ENCODE assay signal across 16 cellular contexts in genomic region chr2:106080955-106081354, GRCh38.
A peak's percentile ranks its signal among the peaks of the same experiment; 100 is the strongest.
DNase-seq lines count a peak whose midpoint lies in the region; ATAC-seq lines count a peak whose summit lies in the region.
"Had no signal": no experiment of that assay in that cellular context is flagged by ENCODE, and none has a peak within 500 bp of the region (broad histone marks: within the 10 kb centered on the region; RNA-seq: fewer than 3 reads in every experiment).

No MANE protein-coding gene starts in this region.

- ATAC-seq in HG02763 (IDR thresholded peaks at IDR 0.05; ENCODE audit: unreplicated experiment) (no peak), HG02840 (IDR thresholded peaks at IDR 0.05; ENCODE audit: low FRiP score, unreplicated experiment) (no peak), HG02938 (IDR thresholded peaks at IDR 0.05; ENCODE audit: unreplicated experiment) (no peak)
- ATAC-seq: A549, GM23338 had no signal

- peak overlapping the region; percentile 60 for H3K27ac Mint-ChIP-seq in activated naive CD4-positive, alpha-beta T cell treated with anti-CD3 and anti-CD28 coated beads, Interleukin-2, amount 50 U/mL, for 24 hours
- H3K27ac Mint-ChIP-seq: GM23338 had no signal

- peak; percentile 26 for DNase-seq in DMS 273 (lab: John Stamatoyannopoulos, UW; ENCODE audit: unreplicated experiment)
- DNase-seq in DMS 273 treated with DMSO at 0.1 percent for 48 hours (lab: John Stamatoyannopoulos, UW): no peak
- DNase-seq in activated naive CD4-positive, alpha-beta T cell (lab: John Stamatoyannopoulos, UW): no peak
- DNase-seq in NCI-H82 treated with DMSO at 0.1 percent for 48 hours (lab: John Stamatoyannopoulos, UW; ENCODE audit: unreplicated experiment): peak; percentile 57
- DNase-seq: AML-193; Caco-2; CD4-positive, alpha-beta T cell; DMS79 treated with DMSO at 0.1 percent for 48 hours; GF-D8; HCEC 1CT had no signal

- peaks cover 69% of the 10 kb centered on the region for H3K4me1 Mint-ChIP-seq in activated naive CD4-positive, alpha-beta T cell treated with anti-CD3 and anti-CD28 coated beads, Interleukin-2, amount 50 U/mL, for 24 hours

- H3K36me3 Mint-ChIP-seq in activated naive CD4-positive, alpha-beta T cell treated with anti-CD3 and anti-CD28 coated beads, Interleukin-2, amount 50 U/mL, for 24 hours: no peaks in the 10 kb centered on the region

- H3K9me3 Mint-ChIP-seq in activated naive CD4-positive, alpha-beta T cell treated with anti-CD3 and anti-CD28 coated beads, Interleukin-2, amount 50 U/mL, for 24 hours: no peaks in the 10 kb centered on the region
- H3K9me3 Mint-ChIP-seq: CD4-positive, alpha-beta T cell; GM23338 had no signal

- no peak overlapping the region for H3K4me3 Mint-ChIP-seq in activated naive CD4-positive, alpha-beta T cell treated with anti-CD3 and anti-CD28 coated beads, Interleukin-2, amount 50 U/mL, for 24 hours
- H3K4me3 Mint-ChIP-seq: CD4-positive, alpha-beta T cell; GM23338 had no signal

- H3K27me3 Mint-ChIP-seq in activated naive CD4-positive, alpha-beta T cell treated with anti-CD3 and anti-CD28 coated beads, Interleukin-2, amount 50 U/mL, for 24 hours: no peaks in the 10 kb centered on the region
- H3K27me3 Mint-ChIP-seq: CD4-positive, alpha-beta T cell had no signal

Comparison
In these comparisons a context has a peak if more than half of its experiments do, and no peak if none do; other contexts are left out.
1. DNase-seq: peak in DMS 273 (single experiment) and NCI-H82 treated with DMSO at 0.1 percent for 48 hours (single experiment); none in DMS 273 treated with DMSO at 0.1 percent for 48 hours (single experiment) and activated naive CD4-positive, alpha-beta T cell (0 of 4).